ENCODE assay signal across 8 cellular contexts in genomic region chr4:68375667-68376559, GRCh38. TPM values are rescaled to one million over a fixed set of nuclear protein-coding genes. Genes with fewer than 3 reads are reported as not detected.
DNase-seq lines count a peak whose midpoint lies in the region; ATAC-seq, FAIRE-seq and TF ChIP-seq lines count a peak whose summit lies in the region.

No MANE protein-coding gene starts in this region.

- H4K8ac ChIP-seq in H1 (ENCODE audit: extremely low read depth, insufficient read depth, low read length): no peak overlapping the region
- H4K8ac ChIP-seq in mesenchymal stem cell (ENCODE audit: low read length): peak overlapping the region; percentile 7

- H3K4me1 Mint-ChIP-seq in CD4-positive, alpha-beta memory T cell: peaks cover 13 to 16% (median 15%) of the 10 kb centered on the region in 4 donors

- H3K23ac ChIP-seq in H1 (ENCODE audit: insufficient read length): no peak overlapping the region
- H3K23ac ChIP-seq in mesenchymal stem cell (ENCODE audit: low read length in 2 of 2): no peak overlapping the region

- no peak overlapping the region for H3K27ac ChIP-seq in CD4-positive, alpha-beta memory T cell (ENCODE audit: low read depth, low read length)
- H3K27ac ChIP-seq in H1 (ENCODE audit: low read depth, low read length) (no peak overlapping the region), mesenchymal stem cell (ENCODE audit: low read length, poor library complexity, severe bottlenecking) (no peak overlapping the region), substantia nigra (ENCODE audit: low read depth, low read length, poor library complexity, severe bottlenecking) (no peak overlapping the region)

- H4K5ac ChIP-seq in H1 (ENCODE audit: insufficient read length, low read depth, low read length): no peak overlapping the region

- intact Hi-C loops in CD4-positive, alpha-beta memory T cell (cut with micrococcal nuclease): loop anchor here (1.0 to 5.0 kb wide), 4 partner anchors 26 to 104 kb away; partner anchors contain the start of gene YTHDC1

- H3K79me1 ChIP-seq in H1 (ENCODE audit: low read depth, low read length) (no peaks in the 10 kb centered on the region), mesenchymal stem cell (replicated peaks; ENCODE audit: low read length, poor library complexity, severe bottlenecking) (peaks cover 4% of the 10 kb centered on the region)

- POLR2A ChIA-PET in CD4-positive, alpha-beta memory T cell (lab: Charles Lee; ENCODE audit: partially characterized antibody): no interaction called here
- POLR2A ChIA-PET in H1 (lab: Charles Lee; ENCODE audit: partially characterized antibody): interaction anchor here (0.9 to 6.3 kb wide), 3 partner anchors 32 to 259 kb away, joined by 3 to 61 read pairs (median 3); no protein-coding TSS in a partner anchor

- H3K9me3 ChIP-seq in CD4-positive, alpha-beta memory T cell (ENCODE audit: control insufficient read depth in 1 of 2, low read length in 2 of 2): no peaks in the 10 kb centered on the region
- H3K9me3 ChIP-seq in H1 (ENCODE audit: insufficient read depth in 2 of 2, low read depth in 1 of 2, low read length in 1 of 2): no peaks in the 10 kb centered on the region
- no peaks in the 10 kb centered on the region for H3K9me3 ChIP-seq in mesenchymal stem cell (ENCODE audit: control insufficient read depth, low read length)

- peak; percentile 92 for FAIRE-seq in H1 (lab: Jason Lieb, UNC)

- no peak overlapping the region for H3K14ac ChIP-seq in H1 (ENCODE audit: insufficient read length)
- H3K14ac ChIP-seq in mesenchymal stem cell (ENCODE audit: low read length in 2 of 2): peak overlapping the region in 1 of 2 experiments; percentile 35

- H2AFZ ChIP-seq in H1 (ENCODE audit: low read length): 0 out of 2 replicates have a peak overlapping the region, but pooled peaks have one; percentile 64
- H2AFZ ChIP-seq in mesenchymal stem cell (ENCODE audit: low read depth, low read length): no peak overlapping the region

- ATAC-seq in GM19025 (IDR thresholded peaks at IDR 0.05; ENCODE audit: low read depth, unreplicated experiment) (peak; percentile 77), HG03159 (IDR thresholded peaks at IDR 0.05; ENCODE audit: unreplicated experiment) (peak; percentile 83)

- H3K27me3 ChIP-seq in CD4-positive, alpha-beta memory T cell (ENCODE audit: insufficient read depth, low read length): no peaks in the 10 kb centered on the region
- H3K27me3 ChIP-seq in H1 (replicated peaks in 1 of 4; ENCODE audit: control insufficient read depth in 3 of 4, extremely low read depth in 1 of 4, insufficient read depth in 3 of 4, low read length in 3 of 4) (no peaks in the 10 kb centered on the region), mesenchymal stem cell (ENCODE audit: control insufficient read depth in 1 of 2, insufficient read depth in 1 of 2, low read length in 2 of 2) (no peaks in the 10 kb centered on the region)

- H2BK15ac ChIP-seq in H1 (ENCODE audit: low read length): no peak overlapping the region
- H2BK15ac ChIP-seq in mesenchymal stem cell (ENCODE audit: low read depth, poor library complexity, severe bottlenecking): no peak overlapping the region

- H2BK12ac ChIP-seq in H1 (ENCODE audit: low read depth, low read length) (no peak overlapping the region), mesenchymal stem cell (ENCODE audit: low read length in 2 of 2) (no peak overlapping the region)

- CTCF ChIA-PET in CD4-positive, alpha-beta memory T cell (lab: Charles Lee; ENCODE audit: partially characterized antibody): interaction anchor here (0.6 to 5.1 kb wide), 38 partner anchors 8 to 631 kb away, joined by 3 to 115 read pairs (median 4); partner anchors contain the start of gene YTHDC1
- CTCF ChIA-PET in H1 (lab: Charles Lee; ENCODE audit: partially characterized antibody): interaction anchor here (0.7 to 4.7 kb wide), 41 partner anchors 8 to 1211 kb away, joined by 3 to 30 read pairs (median 5); partner anchors contain the start of gene YTHDC1

- H3K4me3 ChIP-seq in CD4-positive, alpha-beta memory T cell (ENCODE audit: low read length in 2 of 2): peak overlapping the region in 1 of 2 donors; percentile 44
- H3K4me3 ChIP-seq in H1 (ENCODE audit: extremely low read depth in 1 of 4, insufficient read depth in 2 of 4, low read depth in 3 of 4, low read length in 4 of 4): peak overlapping the region in 3 of 4 experiments; percentile 10 to 48 (median 26); a peak in 4 of 8 replicates
- H3K4me3 ChIP-seq in mesenchymal stem cell (ENCODE audit: insufficient read depth in 1 of 2, low read depth in 1 of 2, low read length in 2 of 2): peak overlapping the region; percentile 54 to 69

- peak overlapping the region; percentile 66 to 96 (median 82) for H3K4me3 Mint-ChIP-seq in CD4-positive, alpha-beta memory T cell

- peak overlapping the region in 5 of 7 donors; percentile 4 to 42 (median 5) for H3K27ac Mint-ChIP-seq in CD4-positive, alpha-beta memory T cell

- H3K4me2 ChIP-seq in H1 (ENCODE audit: insufficient read depth in 1 of 2, low read depth in 2 of 2, low read length in 2 of 2): peak overlapping the region; percentile 61
- peak overlapping the region; percentile 83 for H3K4me2 ChIP-seq in mesenchymal stem cell (ENCODE audit: low read length, poor library complexity, severe bottlenecking)

- H3K23me2 ChIP-seq in H1 (ENCODE audit: low read depth, low read length): no peaks in the 10 kb centered on the region

- H3K9me3 Mint-ChIP-seq in CD4-positive, alpha-beta memory T cell: peaks cover 0 to 2% (median 0%) of the 10 kb centered on the region in 8 donors

- no peaks in the 10 kb centered on the region for H4K20me1 ChIP-seq in H1 (replicated peaks in 1 of 2; ENCODE audit: control insufficient read depth in 1 of 2, insufficient read depth in 2 of 2, low read length in 2 of 2)

- peaks cover 0 to 3% of the 10 kb centered on the region in 2 donors for H3K27me3 Mint-ChIP-seq in CD4-positive, alpha-beta memory T cell

- H3K36me3 Mint-ChIP-seq in CD4-positive, alpha-beta memory T cell: no peaks in the 10 kb centered on the region

- no peak overlapping the region for H3K4ac ChIP-seq in H1 (replicated peaks; ENCODE audit: insufficient read length, low read depth, low read length)
- no peak overlapping the region for H3K4ac ChIP-seq in mesenchymal stem cell (ENCODE audit: low read depth in 1 of 2, low read length in 2 of 2)

- no peak overlapping the region for H2BK120ac ChIP-seq in H1 (replicated peaks; ENCODE audit: low read depth, low read length)
- no peak overlapping the region for H2BK120ac ChIP-seq in mesenchymal stem cell (ENCODE audit: low read depth, low read length)

- peak; percentile 64 to 68 (median 65) for DNase-seq in CD4-positive, alpha-beta memory T cell
- DNase-seq in NCI-H524 (lab: John Stamatoyannopoulos, UW) (peak; percentile 37 to 66), H1 (ENCODE audit: low read depth in 1 of 2, low spot score in 2 of 2) (peak in 1 of 2 experiments; percentile 66), mesenchymal stem cell (peak; percentile 67), substantia nigra (lab: John Stamatoyannopoulos, UW) (peak in 28 of 49 donors; percentile 1 to 65 (median 10))
- DNase-seq in activated CD8-positive, alpha-beta memory T cell treated with anti-CD3 and anti-CD28 coated beads for 24 hours: peak; percentile 70

- H2AK5ac ChIP-seq in H1 (ENCODE audit: low read depth, low read length) (no peak overlapping the region), mesenchymal stem cell (ENCODE audit: low read length, severe bottlenecking) (no peak overlapping the region)

- H3K36me3 ChIP-seq in CD4-positive, alpha-beta memory T cell (ENCODE audit: insufficient read depth, low read length): no peaks in the 10 kb centered on the region
- H3K36me3 ChIP-seq in H1 (ENCODE audit: control insufficient read depth in 2 of 4, insufficient read depth in 4 of 4, low read length in 3 of 4) (no peaks in the 10 kb centered on the region), mesenchymal stem cell (ENCODE audit: control insufficient read depth in 1 of 2, insufficient read depth in 2 of 2, low read depth in 1 of 2, low read length in 2 of 2) (no peaks in the 10 kb centered on the region)

- no peak overlapping the region for H2BK5ac ChIP-seq in H1 (ENCODE audit: low read depth, low read length)
- no peak overlapping the region for H2BK5ac ChIP-seq in mesenchymal stem cell (ENCODE audit: low read depth, low read length, poor library complexity, severe bottlenecking)

- TF ChIP-seq RAD21 in H1 (IDR thresholded peaks at IDR 0.05 in 1 of 2, conservative IDR thresholded peaks at IDR 0.05 in 1 of 2; ENCODE audit: low read depth in 2 of 2, low read length in 2 of 2): peak; percentile 78 to 82

- no peak overlapping the region for H3K56ac ChIP-seq in H1 (replicated peaks; ENCODE audit: insufficient read length, low read depth, low read length)

- WGBS in H1 (ENCODE audit: extremely low coverage in 1 of 2, insufficient coverage in 1 of 2, insufficient read length in 1 of 2, insufficient replicate concordance in 2 of 2, low coverage in 1 of 2, low lambda C conversion rate in 2 of 2, missing lambda C conversion rate in 1 of 2), 2 experiments: 30% methylated on average over 19 of the region's 19 CpGs; no CpG with 5 or more reads in 1 of the 2 experiments
- WGBS in mesenchymal stem cell: 28% methylated on average over 11 of the region's 19 CpGs

- H3K9ac ChIP-seq in H1 (replicated peaks in 1 of 4; ENCODE audit: extremely low read depth in 1 of 4, low read depth in 3 of 4, low read length in 3 of 4) (no peak overlapping the region), mesenchymal stem cell (ENCODE audit: low read length) (no peak overlapping the region)

- TF ChIP-seq CTCF in H1 (IDR thresholded peaks at IDR 0.05; ENCODE audit: control extremely low read depth in 1 of 3, insufficient read depth in 1 of 3, low read depth in 1 of 3, low read length in 3 of 3): peak in 2 of 3 experiments; percentile 87 to 97; a peak in 3 of 4 replicates

- no peak for TF ChIP-seq POLR2A in H1 (IDR thresholded peaks at IDR 0.05; ENCODE audit: control extremely low read depth in 1 of 2, low read depth in 2 of 2, low read length in 2 of 2)

- no peaks in the 10 kb centered on the region for H3K79me2 ChIP-seq in H1 (ENCODE audit: control insufficient read depth in 1 of 2, insufficient read depth in 2 of 2, low read length in 2 of 2)

- H3K18ac ChIP-seq in H1 (ENCODE audit: extremely low read depth, low read length) (no peak overlapping the region), mesenchymal stem cell (ENCODE audit: low read depth in 1 of 2, low read length in 2 of 2) (no peak overlapping the region)

- H4K91ac ChIP-seq in H1 (replicated peaks; ENCODE audit: insufficient read length, low read length) (peak overlapping the region; percentile 38), mesenchymal stem cell (ENCODE audit: low read length) (no peak overlapping the region)

- H2BK20ac ChIP-seq in H1 (ENCODE audit: low read length): no peak overlapping the region

- peaks cover 7% of the 10 kb centered on the region for H3K4me1 ChIP-seq in CD4-positive, alpha-beta memory T cell (ENCODE audit: insufficient read depth, low read length)
- peaks cover 2 to 12% (median 4%) of the 10 kb centered on the region in 4 experiments for H3K4me1 ChIP-seq in H1 (replicated peaks in 1 of 4; ENCODE audit: control insufficient read depth in 3 of 4, insufficient read depth in 4 of 4, low read length in 3 of 4)
- H3K4me1 ChIP-seq in mesenchymal stem cell (ENCODE audit: control insufficient read depth, insufficient read depth, low read depth, low read length): peaks cover 5% of the 10 kb centered on the region

- no peak for TF ChIP-seq EP300 in H1 (IDR thresholded peaks at IDR 0.05; ENCODE audit: borderline replicate concordance in 1 of 2, low read depth in 2 of 2, low read length in 2 of 2)

RNA-seq across cellular contexts. Expression of gene YTHDC1, which starts 26.0 kb away (rescaled TPM):
- total RNA-seq in CD4-positive, alpha-beta memory T cell: 100 to 1,000 TPM; 187 to 201 TPM
- polyA plus RNA-seq in CD4-positive, alpha-beta memory T cell: 10 to 100 TPM; 11.2 to 32.7 TPM
- total RNA-seq in H1 (2021; fragmentation: NEBNext Ultra II Directional; extraction: Animal tissue kit (Norgen Biotek cat#: 25700)): 89.5 and 94.5 TPM in 2 replicates
- polyA plus RNA-seq in H1 (2011; rRNA removed): 25.7 and 30.8 TPM in 2 replicates
- polyA plus RNA-seq in H1 (2011; cell fraction: cytosol; rRNA removed): 48.9 TPM
- polyA plus RNA-seq in H1 (2011; cell fraction: nucleus; rRNA removed): 48.5 TPM
- polyA plus RNA-seq in H1 (2012, experiment 1 of 2): 62.5 to 98.2 TPM (median 70.3 TPM) in 4 replicates
- polyA plus RNA-seq in H1 (2012, experiment 2 of 2): 6.3 TPM
- polyA plus RNA-seq in H1 (2013, experiment 1 of 2): 64.1 TPM
- polyA plus RNA-seq in H1 (2013, experiment 2 of 2): 57.2 TPM
- polyA minus RNA-seq in H1 (2011; rRNA and poly(A)+ RNA removed): 45.0 and 55.8 TPM in 2 replicates
- polyA minus RNA-seq in H1 (2011; cell fraction: cytosol; rRNA and poly(A)+ RNA removed): 26.1 TPM
- 109 TPM for polyA minus RNA-seq in H1 (2011; cell fraction: nucleus; rRNA and poly(A)+ RNA removed)
- 33.5 TPM for polyA plus RNA-seq in mesenchymal stem cell (2013, experiment 1 of 2)
- 31.9 TPM for polyA plus RNA-seq in mesenchymal stem cell (2013, experiment 2 of 2)
